In the genomic region with DNA sequence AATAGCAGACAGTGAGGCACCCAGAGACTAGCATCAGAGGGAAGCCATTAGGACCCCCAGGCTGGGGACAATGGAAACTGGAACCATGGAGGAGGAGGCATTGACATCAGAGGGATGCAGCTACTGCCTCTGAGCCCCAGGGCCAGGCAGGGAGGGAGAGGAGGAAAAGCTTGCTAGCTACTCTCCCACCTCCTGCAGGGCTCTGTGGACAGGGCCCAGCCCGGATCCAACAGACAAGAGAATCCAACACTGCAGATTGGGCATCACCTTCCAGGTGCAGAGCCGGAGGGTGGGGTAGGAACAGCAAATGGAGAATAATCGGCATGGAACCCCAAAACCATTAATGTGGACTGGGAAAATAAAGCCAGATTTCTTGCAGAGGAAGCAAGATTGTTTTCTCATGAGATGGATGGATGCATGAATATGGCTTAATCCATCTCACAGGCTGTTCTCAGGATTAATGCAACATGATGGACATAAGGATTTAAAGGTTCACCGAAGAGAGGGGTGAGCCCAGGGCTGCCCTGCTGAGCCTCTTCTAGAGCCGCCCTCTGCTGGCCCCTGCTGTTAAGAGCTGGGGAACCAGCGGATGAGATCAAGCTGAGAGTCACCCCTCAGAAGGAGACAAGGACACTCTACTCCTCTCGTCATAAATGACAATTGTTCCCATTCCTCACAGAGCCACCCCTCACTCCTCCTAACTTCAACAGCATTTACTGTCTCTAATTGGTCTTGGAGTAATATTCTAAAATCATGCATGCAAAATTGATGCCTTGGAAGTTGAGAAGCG, we compare ENCODE assay signal across 1 cellular context.
A peak's percentile ranks its signal among the peaks of the same experiment; 100 is the strongest.
TF ChIP-seq lines count a peak whose summit lies in the region.

No MANE protein-coding gene starts in this region.

TF ChIP-seq in HepG2, 621 proteins besides CTCF, POLR2A, EP300 and RAD21 (continued from another document):
- TF ChIP-seq NCOA2 (CRISPR knock-in tag; IDR thresholded peaks at IDR 0.05) (peak; percentile 38; the same call in 1 of the 2 replicates), SYNCRIP (IDR thresholded peaks at IDR 0.05; ENCODE audit: insufficient read depth, low read depth, low read length) (no peak), TFDP2 (CRISPR knock-in tag; IDR thresholded peaks at IDR 0.05) (0 out of 2 replicates have a peak, but pooled peaks have one; percentile 23), IKZF4 (CRISPR knock-in tag; IDR thresholded peaks at IDR 0.05; ENCODE audit: borderline replicate concordance, low read depth, not compliant biosample characterization) (no peak), FOSL2 (CRISPR knock-in tag; IDR thresholded peaks at IDR 0.05) (0 out of 2 replicates have a peak, but pooled peaks have one; percentile 12), REL (CRISPR knock-in tag; conservative IDR thresholded peaks at IDR 0.05) (no peak), ZNF496 (CRISPR knock-in tag; IDR thresholded peaks at IDR 0.05; ENCODE audit: insufficient replicate concordance) (no peak), SAP130 (CRISPR knock-in tag; IDR thresholded peaks at IDR 0.05; ENCODE audit: low read depth) (no peak), HDAC1 (CRISPR knock-in tag; IDR thresholded peaks at IDR 0.05) (no peak), XRCC5 (optimal IDR thresholded peaks at IDR 0.05; ENCODE audit: low read length) (peak; percentile 83), FOXA3 (CRISPR knock-in tag; IDR thresholded peaks at IDR 0.05) (no peak), FOXA1 (IDR thresholded peaks at IDR 0.05) (no peak), FOXA1 (CRISPR knock-in tag; IDR thresholded peaks at IDR 0.05) (no peak), ZZZ3 (CRISPR knock-in tag; IDR thresholded peaks at IDR 0.05; ENCODE audit: borderline replicate concordance) (no peak), ZNF570 (CRISPR knock-in tag; IDR thresholded peaks at IDR 0.05; ENCODE audit: borderline replicate concordance) (no peak), HMG20B (CRISPR knock-in tag; conservative IDR thresholded peaks at IDR 0.05) (no peak), ZNF33A (CRISPR knock-in tag; IDR thresholded peaks at IDR 0.05; ENCODE audit: borderline replicate concordance) (no peak), ELF3 (CRISPR knock-in tag; IDR thresholded peaks at IDR 0.05) (0 out of 2 replicates have a peak, but pooled peaks have one; percentile 25), PRDM4 (CRISPR knock-in tag; IDR thresholded peaks at IDR 0.05; ENCODE audit: borderline replicate concordance) (no peak), NCOA5 (CRISPR knock-in tag; IDR thresholded peaks at IDR 0.05) (no peak), CBX5 (CRISPR knock-in tag; IDR thresholded peaks at IDR 0.05; ENCODE audit: borderline replicate concordance) (no peak), TEAD2 (CRISPR knock-in tag; IDR thresholded peaks at IDR 0.05) (no peak), MXD3 (CRISPR knock-in tag; IDR thresholded peaks at IDR 0.05) (0 out of 2 replicates have a peak, but pooled peaks have one; percentile 42), ATF3 (CRISPR knock-in tag; IDR thresholded peaks at IDR 0.05) (no peak), HHEX (CRISPR knock-in tag; IDR thresholded peaks at IDR 0.05) (no peak), GATAD1 (CRISPR knock-in tag; IDR thresholded peaks at IDR 0.05) (0 out of 2 replicates have a peak, but pooled peaks have one; percentile 18), HNRNPK (IDR thresholded peaks at IDR 0.05; ENCODE audit: low read depth, low read length, poor library complexity, severe bottlenecking) (no peak), KDM2A (CRISPR knock-in tag; IDR thresholded peaks at IDR 0.05; ENCODE audit: borderline replicate concordance, low read depth) (0 out of 2 replicates have a peak, but pooled peaks have one; percentile 25), ZNF652 (CRISPR knock-in tag; IDR thresholded peaks at IDR 0.05; ENCODE audit: borderline replicate concordance, low read depth) (no peak), HOXA5 (CRISPR knock-in tag; IDR thresholded peaks at IDR 0.05) (no peak), SIX1 (CRISPR knock-in tag; IDR thresholded peaks at IDR 0.05; ENCODE audit: borderline replicate concordance) (no peak), ZNF563 (CRISPR knock-in tag; IDR thresholded peaks at IDR 0.05) (no peak), KMT2A (CRISPR knock-in tag; IDR thresholded peaks at IDR 0.05) (no peak), ZBTB25 (CRISPR knock-in tag; IDR thresholded peaks at IDR 0.05) (no peak), ZBTB14 (CRISPR knock-in tag; IDR thresholded peaks at IDR 0.05) (no peak), ZBTB8A (CRISPR knock-in tag; IDR thresholded peaks at IDR 0.05; ENCODE audit: borderline replicate concordance, low read depth) (no peak), ZNF138 (CRISPR knock-in tag; IDR thresholded peaks at IDR 0.05; ENCODE audit: low read depth) (no peak), PHB2 (IDR thresholded peaks at IDR 0.05; ENCODE audit: partially characterized antibody) (no peak), SNAPC2 (CRISPR knock-in tag; IDR thresholded peaks at IDR 0.05) (no peak), NCOR1 (IDR thresholded peaks at IDR 0.05; ENCODE audit: borderline replicate concordance, low read length) (no peak), DPF2 (CRISPR knock-in tag; IDR thresholded peaks at IDR 0.05; ENCODE audit: borderline replicate concordance, low read depth) (no peak), ARNT (IDR thresholded peaks at IDR 0.05) (no peak), ZNF775 (CRISPR knock-in tag; IDR thresholded peaks at IDR 0.05; ENCODE audit: borderline replicate concordance) (no peak), HNF1B (CRISPR knock-in tag; IDR thresholded peaks at IDR 0.05) (no peak)
- TF ChIP-seq, protein P1, sequence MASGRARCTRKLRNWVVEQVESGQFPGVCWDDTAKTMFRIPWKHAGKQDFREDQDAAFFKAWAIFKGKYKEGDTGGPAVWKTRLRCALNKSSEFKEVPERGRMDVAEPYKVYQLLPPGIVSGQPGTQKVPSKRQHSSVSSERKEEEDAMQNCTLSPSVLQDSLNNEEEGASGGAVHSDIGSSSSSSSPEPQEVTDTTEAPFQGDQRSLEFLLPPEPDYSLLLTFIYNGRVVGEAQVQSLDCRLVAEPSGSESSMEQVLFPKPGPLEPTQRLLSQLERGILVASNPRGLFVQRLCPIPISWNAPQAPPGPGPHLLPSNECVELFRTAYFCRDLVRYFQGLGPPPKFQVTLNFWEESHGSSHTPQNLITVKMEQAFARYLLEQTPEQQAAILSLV (CRISPR knock-in tag; IDR thresholded peaks at IDR 0.05; ENCODE audit: borderline replicate concordance) = 0 out of 2 replicates have a peak, but pooled peaks have one; percentile 40
- TF ChIP-seq, protein P2, sequence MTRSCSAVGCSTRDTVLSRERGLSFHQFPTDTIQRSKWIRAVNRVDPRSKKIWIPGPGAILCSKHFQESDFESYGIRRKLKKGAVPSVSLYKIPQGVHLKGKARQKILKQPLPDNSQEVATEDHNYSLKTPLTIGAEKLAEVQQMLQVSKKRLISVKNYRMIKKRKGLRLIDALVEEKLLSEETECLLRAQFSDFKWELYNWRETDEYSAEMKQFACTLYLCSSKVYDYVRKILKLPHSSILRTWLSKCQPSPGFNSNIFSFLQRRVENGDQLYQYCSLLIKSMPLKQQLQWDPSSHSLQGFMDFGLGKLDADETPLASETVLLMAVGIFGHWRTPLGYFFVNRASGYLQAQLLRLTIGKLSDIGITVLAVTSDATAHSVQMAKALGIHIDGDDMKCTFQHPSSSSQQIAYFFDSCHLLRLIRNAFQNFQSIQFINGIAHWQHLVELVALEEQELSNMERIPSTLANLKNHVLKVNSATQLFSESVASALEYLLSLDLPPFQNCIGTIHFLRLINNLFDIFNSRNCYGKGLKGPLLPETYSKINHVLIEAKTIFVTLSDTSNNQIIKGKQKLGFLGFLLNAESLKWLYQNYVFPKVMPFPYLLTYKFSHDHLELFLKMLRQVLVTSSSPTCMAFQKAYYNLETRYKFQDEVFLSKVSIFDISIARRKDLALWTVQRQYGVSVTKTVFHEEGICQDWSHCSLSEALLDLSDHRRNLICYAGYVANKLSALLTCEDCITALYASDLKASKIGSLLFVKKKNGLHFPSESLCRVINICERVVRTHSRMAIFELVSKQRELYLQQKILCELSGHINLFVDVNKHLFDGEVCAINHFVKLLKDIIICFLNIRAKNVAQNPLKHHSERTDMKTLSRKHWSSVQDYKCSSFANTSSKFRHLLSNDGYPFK (CRISPR knock-in tag; IDR thresholded peaks at IDR 0.05; ENCODE audit: borderline replicate concordance) = no peak
